In the genomic region with DNA sequence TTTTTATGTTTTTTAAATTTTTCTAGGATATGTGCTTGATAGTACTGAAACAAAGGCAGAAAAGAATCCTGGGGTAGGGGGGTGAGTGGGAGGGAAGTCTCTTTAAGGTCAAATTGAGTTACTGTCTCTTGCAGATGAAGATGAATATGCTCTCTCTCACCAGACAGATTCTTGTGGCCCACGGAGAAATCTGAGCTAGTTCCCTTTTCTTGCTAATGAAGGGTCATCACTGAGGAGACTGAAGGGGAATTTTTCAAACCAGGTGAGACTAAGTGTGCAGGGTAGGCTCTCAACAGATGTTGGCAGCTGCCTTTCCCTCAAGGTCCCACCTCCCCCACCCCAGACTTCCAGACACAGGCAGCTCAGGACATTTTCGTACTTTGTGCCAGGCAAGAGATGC, we compare ENCODE assay signal across 11 cellular contexts. TPM values are rescaled to one million over a fixed set of nuclear protein-coding genes. Genes with fewer than 3 reads are reported as not detected.
A peak's percentile ranks its signal among the peaks of the same experiment; 100 is the strongest.
DNase-seq lines count a peak whose midpoint lies in the region; ATAC-seq and TF ChIP-seq lines count a peak whose summit lies in the region.
"Had no signal": no experiment of that assay in that cellular context is flagged by ENCODE, and none has a peak within 500 bp of the region (broad histone marks: within the 10 kb centered on the region; RNA-seq: fewer than 3 reads in every experiment).

No MANE protein-coding gene starts in this region.

- H3K4me1 Mint-ChIP-seq in activated T-cell treated with anti-CD3 and anti-CD28 coated beads, Interleukin-2, amount 50 U/mL, for 72 hours (ENCODE audit: low read depth): peaks cover 59% of the 10 kb centered on the region
- H3K4me1 Mint-ChIP-seq in activated T-cell treated with anti-CD3 and anti-CD28 coated beads, Interleukin-2, amount 50 U/mL, for 4 hours (ENCODE audit: low read depth): peaks cover 51% of the 10 kb centered on the region
- H3K4me1 Mint-ChIP-seq in stimulated activated memory B cell treated with anti-CD40 and anti-IgM and Interleukin-4, amounts not matched to agents 10 μg/mL and 1 μg/mL and 100 μg/mL, for 72 hours: peaks cover 47% of the 10 kb centered on the region
- peaks cover 40% of the 10 kb centered on the region for H3K4me1 Mint-ChIP-seq in CD14-positive monocyte

- intact Hi-C loops in CD14-positive monocyte (cut with micrococcal nuclease): no loop called here

- no peak for ATAC-seq in activated T-cell treated with anti-CD3 and anti-CD28 coated beads, Interleukin-2, amount 50 U/mL, for 72 hours (replicated peaks in 1 of 2)
- no peak for ATAC-seq in activated T-cell treated with anti-CD3 and anti-CD28 coated beads, Interleukin-2, amount 50 U/mL, for 4 hours
- ATAC-seq in HG02642 (IDR thresholded peaks at IDR 0.05; ENCODE audit: poor library complexity, unreplicated experiment): peak; percentile 48
- ATAC-seq in stimulated activated memory B cell treated with anti-CD40 and anti-IgM and Interleukin-4, amounts not matched to agents 10 μg/mL and 1 μg/mL and 100 μg/mL, for 72 hours: peak; percentile 94
- ATAC-seq in GM19328 (IDR thresholded peaks at IDR 0.05; ENCODE audit: unreplicated experiment): no peak

- peaks cover 41% of the 10 kb centered on the region for H3K27me3 Mint-ChIP-seq in activated T-cell treated with anti-CD3 and anti-CD28 coated beads, Interleukin-2, amount 50 U/mL, for 72 hours (ENCODE audit: low read depth)
- no peaks in the 10 kb centered on the region for H3K27me3 Mint-ChIP-seq in activated T-cell treated with anti-CD3 and anti-CD28 coated beads, Interleukin-2, amount 50 U/mL, for 4 hours (ENCODE audit: low read depth)
- H3K27me3 Mint-ChIP-seq in stimulated activated memory B cell treated with anti-CD40 and anti-IgM and Interleukin-4, amounts not matched to agents 10 μg/mL and 1 μg/mL and 100 μg/mL, for 72 hours: no peaks in the 10 kb centered on the region
- H3K27me3 Mint-ChIP-seq in CD14-positive monocyte (ENCODE audit: low read depth in 3 of 3): peaks cover 0 to 43% (median 0%) of the 10 kb centered on the region in 3 donors

- no peak for DNase-seq in activated T-cell treated with anti-CD3 and anti-CD28 coated beads, Interleukin-2, amount 50 U/mL, for 72 hours
- DNase-seq in activated T-cell treated with anti-CD3 and anti-CD28 coated beads, Interleukin-2, amount 50 U/mL, for 4 hours: no peak
- DNase-seq in RPMI8226 (peak; percentile 23), globus pallidus (ENCODE audit: low spot score) (no peak), CD14-positive monocyte (ENCODE audit: low spot score) (no peak)
- DNase-seq: dermis blood vessel endothelial cell, NCI-H774 had no signal

- peak overlapping the region; percentile 50 for H3K27ac Mint-ChIP-seq in activated T-cell treated with anti-CD3 and anti-CD28 coated beads, Interleukin-2, amount 50 U/mL, for 72 hours
- H3K27ac Mint-ChIP-seq in stimulated activated memory B cell treated with anti-CD40 and anti-IgM and Interleukin-4, amounts not matched to agents 10 μg/mL and 1 μg/mL and 100 μg/mL, for 72 hours: peak overlapping the region; percentile 84
- no peak overlapping the region for H3K27ac Mint-ChIP-seq in CD14-positive monocyte

- peaks cover 0 to 3% of the 10 kb centered on the region in 2 donors for H3K36me3 Mint-ChIP-seq in activated T-cell treated with anti-CD3 and anti-CD28 coated beads, Interleukin-2, amount 50 U/mL, for 72 hours (ENCODE audit: insufficient read depth in 2 of 2)
- H3K36me3 Mint-ChIP-seq in activated T-cell treated with anti-CD3 and anti-CD28 coated beads, Interleukin-2, amount 50 U/mL, for 4 hours (ENCODE audit: insufficient read depth): no peaks in the 10 kb centered on the region
- no peaks in the 10 kb centered on the region for H3K36me3 Mint-ChIP-seq in stimulated activated memory B cell treated with anti-CD40 and anti-IgM and Interleukin-4, amounts not matched to agents 10 μg/mL and 1 μg/mL and 100 μg/mL, for 72 hours
- peaks cover 0 to 2% of the 10 kb centered on the region in 2 donors for H3K36me3 Mint-ChIP-seq in CD14-positive monocyte

- peak overlapping the region; percentile 29 to 36 for H3K4me3 Mint-ChIP-seq in activated T-cell treated with anti-CD3 and anti-CD28 coated beads, Interleukin-2, amount 50 U/mL, for 72 hours
- H3K4me3 Mint-ChIP-seq in activated T-cell treated with anti-CD3 and anti-CD28 coated beads, Interleukin-2, amount 50 U/mL, for 4 hours: no peak overlapping the region
- no peak overlapping the region for H3K4me3 Mint-ChIP-seq in stimulated activated memory B cell treated with anti-CD40 and anti-IgM and Interleukin-4, amounts not matched to agents 10 μg/mL and 1 μg/mL and 100 μg/mL, for 72 hours
- H3K4me3 Mint-ChIP-seq in CD14-positive monocyte: no peak overlapping the region

- TF ChIP-seq CTCF in CD14-positive monocyte (IDR thresholded peaks at IDR 0.05): no peak

- H3K9me3 Mint-ChIP-seq in activated T-cell treated with anti-CD3 and anti-CD28 coated beads, Interleukin-2, amount 50 U/mL, for 72 hours: peaks cover 0 to 2% of the 10 kb centered on the region in 2 donors
- no peaks in the 10 kb centered on the region for H3K9me3 Mint-ChIP-seq in activated T-cell treated with anti-CD3 and anti-CD28 coated beads, Interleukin-2, amount 50 U/mL, for 4 hours
- no peaks in the 10 kb centered on the region for H3K9me3 Mint-ChIP-seq in stimulated activated memory B cell treated with anti-CD40 and anti-IgM and Interleukin-4, amounts not matched to agents 10 μg/mL and 1 μg/mL and 100 μg/mL, for 72 hours
- H3K9me3 Mint-ChIP-seq in CD14-positive monocyte: peaks cover 0 to 6% (median 0%) of the 10 kb centered on the region in 7 donors

RNA-seq across cellular contexts. Expression of gene FAM9C, which starts 21.5 kb away (rescaled TPM):
- total RNA-seq in activated T-cell treated with anti-CD3 and anti-CD28 coated beads, Interleukin-2, amount 50 U/mL, for 72 hours: under 1 TPM in 1 of 2 donors, not detected in 1; 0.09 TPM
- total RNA-seq in activated T-cell treated with anti-CD3 and anti-CD28 coated beads, Interleukin-2, amount 50 U/mL, for 4 hours: not detected
- not detected for polyA plus RNA-seq in CD14-positive monocyte
- total RNA-seq: dermis blood vessel endothelial cell, mononuclear cell had no signal

RNA-seq across cellular contexts. Expression of gene TMSB4X, which starts 48.0 kb away (rescaled TPM):
- 1,000 to 10,000 TPM; 4,011 to 4,477 TPM for total RNA-seq in activated T-cell treated with anti-CD3 and anti-CD28 coated beads, Interleukin-2, amount 50 U/mL, for 72 hours
- 1,000 to 10,000 TPM; 1,344 to 1,576 (median 1,475) TPM for total RNA-seq in activated T-cell treated with anti-CD3 and anti-CD28 coated beads, Interleukin-2, amount 50 U/mL, for 4 hours
- over 10,000 TPM; 27,127 to 31,074 TPM for polyA plus RNA-seq in CD14-positive monocyte

Comparison
In these comparisons a context has a peak if more than half of its experiments do, and no peak if none do; other contexts are left out.
1. H3K4me3 Mint-ChIP-seq: peak in activated T-cell treated with anti-CD3 and anti-CD28 coated beads, Interleukin-2, amount 50 U/mL, for 72 hours (2 of 2); none in activated T-cell treated with anti-CD3 and anti-CD28 coated beads, Interleukin-2, amount 50 U/mL, for 4 hours (single experiment), stimulated activated memory B cell treated with anti-CD40 and anti-IgM and Interleukin-4, amounts not matched to agents 10 μg/mL and 1 μg/mL and 100 μg/mL, for 72 hours (single experiment) and CD14-positive monocyte (0 of 2).
2. ATAC-seq: peak in HG02642 (single experiment) and stimulated activated memory B cell treated with anti-CD40 and anti-IgM and Interleukin-4, amounts not matched to agents 10 μg/mL and 1 μg/mL and 100 μg/mL, for 72 hours (single experiment); none in activated T-cell treated with anti-CD3 and anti-CD28 coated beads, Interleukin-2, amount 50 U/mL, for 72 hours (0 of 2), activated T-cell treated with anti-CD3 and anti-CD28 coated beads, Interleukin-2, amount 50 U/mL, for 4 hours (0 of 2) and GM19328 (single experiment).
3. H3K27ac Mint-ChIP-seq: peak in activated T-cell treated with anti-CD3 and anti-CD28 coated beads, Interleukin-2, amount 50 U/mL, for 72 hours (single experiment) and stimulated activated memory B cell treated with anti-CD40 and anti-IgM and Interleukin-4, amounts not matched to agents 10 μg/mL and 1 μg/mL and 100 μg/mL, for 72 hours (single experiment); none in CD14-positive monocyte (0 of 7).